7 cellular contexts compared by ENCODE assay signal in the genomic region with DNA sequence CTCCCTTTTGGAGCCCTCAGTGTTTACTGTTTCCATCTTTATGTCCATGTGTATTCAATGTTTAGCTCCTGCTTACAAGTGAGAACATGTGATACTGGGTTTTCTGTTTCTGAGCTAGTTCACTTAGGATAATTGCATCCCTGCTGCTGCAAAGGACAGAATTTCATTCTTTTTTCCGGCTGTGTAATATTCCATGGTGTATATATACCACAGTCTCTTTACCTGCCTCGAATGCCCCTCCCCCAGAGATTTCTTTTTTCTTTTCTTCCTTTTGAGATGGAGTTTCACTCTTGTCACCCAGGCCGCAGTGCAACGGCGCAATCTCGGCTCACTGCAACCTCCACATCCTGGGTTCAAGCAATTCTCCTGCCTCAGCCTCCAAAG.
"Had no signal": no experiment of that assay in that cellular context is flagged by ENCODE, and none has a peak within 500 bp of the region (broad histone marks: within the 10 kb centered on the region; RNA-seq: fewer than 3 reads in every experiment).

No MANE protein-coding gene starts in this region.

- H3K4me3 ChIP-seq: GM23248, GM23338, HAP-1 had no signal

- DNase-seq: GOT3, HFFc6 had no signal

- FAIRE-seq: H54 had no signal

- H3K27ac ChIP-seq: GM23248 had no signal

- H3K9ac ChIP-seq: GM23248 had no signal

- H3K4me2 ChIP-seq: GM23338 had no signal

- H3K4me1 ChIP-seq: HAP-1 had no signal

- H3K4me3 Mint-ChIP-seq: GM23338, H9, HFFc6 had no signal

- H2AFZ ChIP-seq: GM23248, GM23338 had no signal

- H3K36me3 ChIP-seq: HAP-1 had no signal

- H3K4me1 Mint-ChIP-seq: GM23338 had no signal

- H3K9me3 ChIP-seq: HAP-1 had no signal

- H3K27ac Mint-ChIP-seq: GM23338, HFFc6 had no signal
